In genomic region chr6:19309661-19310060, GRCh38 we compare ENCODE assay signal across 22 cellular contexts.
"Had no signal": no experiment of that assay in that cellular context is flagged by ENCODE, and none has a peak within 500 bp of the region (broad histone marks: within the 10 kb centered on the region; RNA-seq: fewer than 3 reads in every experiment).

No MANE protein-coding gene starts in this region.

- H3K27ac ChIP-seq: colonic mucosa, esophagus squamous epithelium, hepatocyte, neural progenitor cell, parathyroid adenoma, spleen, stomach, thoracic aorta had no signal

- H3K4me3 ChIP-seq: colonic mucosa, esophagus squamous epithelium, hepatocyte, lung, neural progenitor cell, spleen, stomach, thoracic aorta had no signal

- FAIRE-seq: urothelium cell line had no signal

- H3K79me2 ChIP-seq: hepatocyte, parathyroid adenoma had no signal

- H3K9me3 ChIP-seq: colonic mucosa, esophagus squamous epithelium, stomach, thoracic aorta had no signal

- H3K36me3 ChIP-seq: colonic mucosa, esophagus squamous epithelium, neural progenitor cell, spleen, stomach, thoracic aorta had no signal

- H3K4me2 ChIP-seq: hepatocyte, neural progenitor cell had no signal

- DNase-seq: colonic mucosa; dermis blood vessel endothelial cell; esophagus squamous epithelium; foreskin fibroblast; left colon; left ventricle myocardium superior; mesenchymal stem cell; midbrain; spleen; stimulated activated CD4-positive, alpha-beta T cell treated with anti-CD3 and anti-CD28 coated beads, Interleukin-2, amount 100 ng/mL, for 24 hours; stimulated activated CD4-positive, alpha-beta T cell treated with anti-CD3 and anti-CD28 coated beads, Interleukin-4, amount 100 ng/mL, for 4 hours; stimulated activated naive CD4-positive, alpha-beta T cell; stomach; substantia nigra had no signal

- H3K27me3 ChIP-seq: colonic mucosa, esophagus squamous epithelium, hepatocyte, spleen, stomach had no signal

- ATAC-seq: left colon; left ventricle myocardium superior; natural killer cell treated with Interleukin-12 subunit alpha and Interleukin-12 subunit beta and Interleukin-15 and Interleukin-18, amount 100 ng/mL, for 72 hours; sciatic nerve had no signal

- H3K9ac ChIP-seq: neural progenitor cell, parathyroid adenoma had no signal

- H2AFZ ChIP-seq: hepatocyte, neural progenitor cell, parathyroid adenoma had no signal

- H3K4me1 ChIP-seq: colonic mucosa, esophagus squamous epithelium, parathyroid adenoma, spleen, stomach had no signal
